Comparison of ENCODE assay signal across 19 cellular contexts in genomic region chr2:232463701-232464533, GRCh38. TPM values are rescaled to one million over a fixed set of nuclear protein-coding genes. Genes with fewer than 3 reads are reported as not detected.
A peak's percentile ranks its signal among the peaks of the same experiment; 100 is the strongest.
DNase-seq lines count a peak whose midpoint lies in the region; ATAC-seq and TF ChIP-seq lines count a peak whose summit lies in the region.
"Had no signal": no experiment of that assay in that cellular context is flagged by ENCODE, and none has a peak within 500 bp of the region (broad histone marks: within the 10 kb centered on the region; RNA-seq: fewer than 3 reads in every experiment).

No MANE protein-coding gene starts in this region.

- H3K27ac ChIP-seq in coronary artery, result no peak overlapping the region
- no peak overlapping the region for H3K27ac ChIP-seq in sigmoid colon
- H3K27ac ChIP-seq: SK-N-MC had no signal

- H3K9me3 ChIP-seq in sigmoid colon, result no peaks in the 10 kb centered on the region
- H3K9me3 ChIP-seq: HAP-1 had no signal

- no peaks in the 10 kb centered on the region for H3K36me3 ChIP-seq in sigmoid colon
- H3K36me3 ChIP-seq: HAP-1 had no signal

- no peak for TF ChIP-seq EP300 in sigmoid colon (IDR thresholded peaks at IDR 0.05)

- peaks cover 0 to 25% (median 1%) of the 10 kb centered on the region in 3 donors for H3K27me3 ChIP-seq in sigmoid colon

- DNase-seq in cardiac septum (ENCODE audit: low spot score) (peak; percentile 41), Right ventricle myocardium inferior (ENCODE audit: missing footprints) (no peak), coronary artery (ENCODE audit: low spot score) (peak; percentile 59), sigmoid colon (peak; percentile 36), GM13976 (ENCODE audit: low spot score) (no peak), midbrain (lab: John Stamatoyannopoulos, UW) (no peak)
- DNase-seq: ACHN; Calu3; CD4-positive, alpha-beta T cell; IMR-90; NCI-H1417 treated with DMSO at 0.1 percent for 48 hours; NCI-H2081; NCI-H526 had no signal

- no peak overlapping the region for H3K4me3 ChIP-seq in coronary artery
- H3K4me3 ChIP-seq in sigmoid colon, result no peak overlapping the region
- H3K4me3 ChIP-seq: HAP-1, SK-N-MC had no signal

- WGBS in sigmoid colon, 2 donors, result 88 to 96% methylated on average over 18 of the region's 18 CpGs

- TF ChIP-seq CTCF in coronary artery (IDR thresholded peaks at IDR 0.05) (no peak), sigmoid colon (IDR thresholded peaks at IDR 0.05) (no peak), GM13976 (IDR thresholded peaks at IDR 0.05; ENCODE audit: borderline replicate concordance, control extremely low read depth, extremely low read depth, insufficient read depth, missing control alignments) (no peak)

- no peaks in the 10 kb centered on the region for H3K4me1 ChIP-seq in sigmoid colon
- H3K4me1 ChIP-seq: HAP-1 had no signal

- ATAC-seq in Right ventricle myocardium inferior (no peak), GM21737 (IDR thresholded peaks at IDR 0.05; ENCODE audit: unreplicated experiment) (no peak)

- intact Hi-C loops in cardiac septum (cut with DNase I), result no loop called here
- intact Hi-C loops in Right ventricle myocardium inferior (cut with DNase I), result no loop called here
- intact Hi-C loops in sigmoid colon (cut with DNase I), result no loop called here

- TF ChIP-seq POLR2A in sigmoid colon (IDR thresholded peaks at IDR 0.05), result no peak

- in situ Hi-C loops in GM13976 (cut with MboI; ENCODE audit: low sequenced_read_pairs, unreplicated experiment), result no loop called here

RNA-seq across cellular contexts. Expression of gene ALPI, which starts 8.0 kb away (rescaled TPM):
- not detected for total RNA-seq in cardiac septum
- not detected for total RNA-seq in Right ventricle myocardium inferior
- total RNA-seq in sigmoid colon, result not detected
- 10 to 100 TPM in 1 of 3 donors, 1 to 10 TPM in 2; 5.3 to 10.2 (median 7.2) TPM for polyA plus RNA-seq in sigmoid colon
- total RNA-seq: Calu3; CD4-positive, alpha-beta T cell; Daoy; HT-29; IMR-90; LHCN-M2 had no signal
- polyA plus RNA-seq: IMR-90 had no signal

RNA-seq across cellular contexts. Expression of gene ECEL1, which starts 23.7 kb away (rescaled TPM):
- 0.27 TPM for total RNA-seq in cardiac septum
- not detected for total RNA-seq in Right ventricle myocardium inferior
- total RNA-seq in sigmoid colon, result 1 to 10 TPM in 2 of 4 donors, under 1 TPM in 2; 0.16 to 6.1 (median 1.0) TPM
- under 1 TPM in 1 of 3 donors, not detected in 2; 0.61 TPM for polyA plus RNA-seq in sigmoid colon
- total RNA-seq: Calu3; CD4-positive, alpha-beta T cell; Daoy; HT-29; IMR-90; LHCN-M2 had no signal
- polyA plus RNA-seq: IMR-90 had no signal

RNA-seq across cellular contexts. Expression of gene PRSS56, which starts 56.3 kb away (rescaled TPM):
- not detected for total RNA-seq in cardiac septum
- total RNA-seq in Right ventricle myocardium inferior, result 0.11 TPM
- not detected for total RNA-seq in sigmoid colon
- polyA plus RNA-seq in sigmoid colon, result not detected
- total RNA-seq: Calu3; CD4-positive, alpha-beta T cell; Daoy; HT-29; IMR-90 had no signal
- polyA plus RNA-seq: IMR-90 had no signal

RNA-seq across cellular contexts. Expression of gene ALPG, which starts 57.3 kb away (rescaled TPM):
- total RNA-seq in cardiac septum, result not detected
- not detected for total RNA-seq in Right ventricle myocardium inferior
- not detected for total RNA-seq in sigmoid colon
- polyA plus RNA-seq in sigmoid colon, result under 1 TPM in 1 of 3 donors, not detected in 2; 0.10 TPM
- total RNA-seq: Calu3; CD4-positive, alpha-beta T cell; Daoy; HT-29; IMR-90; LHCN-M2 had no signal
- polyA plus RNA-seq: IMR-90 had no signal

Comparison
In these comparisons a context has a peak if more than half of its experiments do, and no peak if none do; other contexts are left out.
1. DNase-seq: peak in cardiac septum (single experiment), coronary artery (single experiment) and sigmoid colon (single experiment); none in Right ventricle myocardium inferior (single experiment), GM13976 (single experiment) and midbrain (single experiment).